Comparison of ENCODE assay signal across 19 cellular contexts in genomic region chr7:70317356-70317755, GRCh38.
DNase-seq lines count a peak whose midpoint lies in the region; ATAC-seq and TF ChIP-seq lines count a peak whose summit lies in the region.
"Had no signal": no experiment of that assay in that cellular context is flagged by ENCODE, and none has a peak within 500 bp of the region (broad histone marks: within the 10 kb centered on the region; RNA-seq: fewer than 3 reads in every experiment).

No MANE protein-coding gene starts in this region.

- peaks cover 10% of the 10 kb centered on the region for H3K9me3 Mint-ChIP-seq in activated T-helper 17 cell treated with anti-CD3 and anti-CD28 coated beads, Interleukin-2, amount 50 U/mL, for 72 hours
- H3K9me3 Mint-ChIP-seq in activated T-cell treated with anti-CD3 and anti-CD28 coated beads, Interleukin-2, amount 50 U/mL, for 4 hours, result peaks cover 8% of the 10 kb centered on the region

- H3K27me3 ChIP-seq in suprapubic skin, result no peaks in the 10 kb centered on the region

- H3K27ac Mint-ChIP-seq in activated T-helper 17 cell treated with anti-CD3 and anti-CD28 coated beads, Interleukin-2, amount 50 U/mL, for 72 hours, result no peak overlapping the region

- peak overlapping the region; percentile 52 for H3K27ac ChIP-seq in suprapubic skin
- H3K27ac ChIP-seq: 22Rv1 had no signal

- no peak for TF ChIP-seq EP300 in suprapubic skin (IDR thresholded peaks at IDR 0.05)

- no peak for TF ChIP-seq CTCF in fibroblast of villous mesenchyme (IDR thresholded peaks at IDR 0.05; ENCODE audit: insufficient read depth, low read depth, low read length)
- no peak for TF ChIP-seq CTCF in suprapubic skin (IDR thresholded peaks at IDR 0.05)

- H3K4me3 ChIP-seq in fibroblast of villous mesenchyme (ENCODE audit: low read depth, low read length) (no peak overlapping the region), suprapubic skin (no peak overlapping the region)
- H3K4me3 ChIP-seq: HAP-1 had no signal

- H3K36me3 ChIP-seq in suprapubic skin, result no peaks in the 10 kb centered on the region
- H3K36me3 ChIP-seq: HAP-1 had no signal

- H3K27me3 Mint-ChIP-seq in activated T-helper 17 cell treated with anti-CD3 and anti-CD28 coated beads, Interleukin-2, amount 50 U/mL, for 72 hours, result no peaks in the 10 kb centered on the region
- no peaks in the 10 kb centered on the region for H3K27me3 Mint-ChIP-seq in activated T-cell treated with anti-CD3 and anti-CD28 coated beads, Interleukin-2, amount 50 U/mL, for 4 hours (ENCODE audit: low read depth)
- H3K27me3 Mint-ChIP-seq: naive thymus-derived CD4-positive, alpha-beta T cell had no signal

- H3K4me3 Mint-ChIP-seq in activated T-helper 17 cell treated with anti-CD3 and anti-CD28 coated beads, Interleukin-2, amount 50 U/mL, for 72 hours, result peak overlapping the region; percentile 16
- no peak overlapping the region for H3K4me3 Mint-ChIP-seq in activated T-cell treated with anti-CD3 and anti-CD28 coated beads, Interleukin-2, amount 50 U/mL, for 4 hours

- peak; percentile 38 for DNase-seq in DMS 273 (lab: John Stamatoyannopoulos, UW; ENCODE audit: unreplicated experiment)
- DNase-seq in DMS 273 treated with DMSO at 0.1 percent for 48 hours (lab: John Stamatoyannopoulos, UW), result no peak
- peak; percentile 30 for DNase-seq in fibroblast of villous mesenchyme (ENCODE audit: low read depth)
- no peak for DNase-seq in suprapubic skin (ENCODE audit: low spot score in 2 of 2)
- DNase-seq in activated T-cell treated with anti-CD3 and anti-CD28 coated beads, Interleukin-2, amount 50 U/mL, for 4 hours, result no peak
- DNase-seq in MV-4-11 (lab: John Stamatoyannopoulos, UW), result no peak
- DNase-seq: activated T-cell treated with anti-CD3 and anti-CD28 coated beads, Interleukin-2, amount 50 U/mL, for 48 hours; aorta; Caco-2; glutamatergic neuron; Karpas-422; NCI-H187; stimulated activated naive CD4-positive, alpha-beta T cell treated with Interleukin-2 at 50 U/mL for 16 hours had no signal

- peaks cover 14% of the 10 kb centered on the region for H3K4me1 ChIP-seq in suprapubic skin
- H3K4me1 ChIP-seq: Caco-2, HAP-1 had no signal

- 35% methylated on average over 2 of the region's 2 CpGs for WGBS in suprapubic skin

- H3K36me3 Mint-ChIP-seq in activated T-helper 17 cell treated with anti-CD3 and anti-CD28 coated beads, Interleukin-2, amount 50 U/mL, for 72 hours (ENCODE audit: low read depth), result no peaks in the 10 kb centered on the region
- no peaks in the 10 kb centered on the region for H3K36me3 Mint-ChIP-seq in activated T-cell treated with anti-CD3 and anti-CD28 coated beads, Interleukin-2, amount 50 U/mL, for 4 hours (ENCODE audit: insufficient read depth)

- TF ChIP-seq POLR2A in suprapubic skin (IDR thresholded peaks at IDR 0.05), result no peak

- H3K9me3 ChIP-seq in suprapubic skin, result no peaks in the 10 kb centered on the region
- H3K9me3 ChIP-seq: Caco-2, HAP-1 had no signal

- no peak for ATAC-seq in activated T-helper 17 cell treated with anti-CD3 and anti-CD28 coated beads, Interleukin-2, amount 50 U/mL, for 72 hours (replicated peaks)
- no peak for ATAC-seq in activated T-cell treated with anti-CD3 and anti-CD28 coated beads, Interleukin-2, amount 50 U/mL, for 4 hours
- no peak for ATAC-seq in GM18909 (IDR thresholded peaks at IDR 0.05; ENCODE audit: poor library complexity, unreplicated experiment)
- ATAC-seq: naive thymus-derived CD4-positive, alpha-beta T cell; sciatic nerve had no signal

- H3K4me1 Mint-ChIP-seq in activated T-helper 17 cell treated with anti-CD3 and anti-CD28 coated beads, Interleukin-2, amount 50 U/mL, for 72 hours, result peaks cover 10% of the 10 kb centered on the region
- peaks cover 15% of the 10 kb centered on the region for H3K4me1 Mint-ChIP-seq in activated T-cell treated with anti-CD3 and anti-CD28 coated beads, Interleukin-2, amount 50 U/mL, for 4 hours (ENCODE audit: low read depth)

Comparison
In these comparisons a context has a peak if more than half of its experiments do, and no peak if none do; other contexts are left out.
1. DNase-seq: peak in DMS 273 (single experiment) and fibroblast of villous mesenchyme (single experiment); none in DMS 273 treated with DMSO at 0.1 percent for 48 hours (single experiment), suprapubic skin (0 of 2), activated T-cell treated with anti-CD3 and anti-CD28 coated beads, Interleukin-2, amount 50 U/mL, for 4 hours (single experiment) and MV-4-11 (single experiment).